8 cellular contexts compared by ENCODE assay signal in genomic region chr1:111570781-111571181, GRCh38. TPM values are rescaled to one million over a fixed set of nuclear protein-coding genes. Genes with fewer than 3 reads are reported as not detected.
A peak's percentile ranks its signal among the peaks of the same experiment; 100 is the strongest.
DNase-seq lines count a peak whose midpoint lies in the region; ATAC-seq and FAIRE-seq lines count a peak whose summit lies in the region.

No MANE protein-coding gene starts in this region.

- H3K27ac Mint-ChIP-seq in stimulated activated naive CD8-positive, alpha-beta T cell treated with anti-CD3 and anti-CD28 coated beads, Interleukin-15, Interleukin-2, amounts not matched to agents 100 ng/mL and 50 ng/mL, for 24 hours: peak overlapping the region; percentile 60

- peaks cover 13% of the 10 kb centered on the region for H3K4me1 Mint-ChIP-seq in activated T-cell treated with anti-CD3 and anti-CD28 coated beads, Interleukin-2, amount 50 U/mL, for 4 hours (ENCODE audit: low read depth)
- peaks cover 17% of the 10 kb centered on the region for H3K4me1 Mint-ChIP-seq in stimulated activated naive CD8-positive, alpha-beta T cell treated with anti-CD3 and anti-CD28 coated beads, Interleukin-15, Interleukin-2, amounts not matched to agents 100 ng/mL and 50 ng/mL, for 24 hours (ENCODE audit: low read depth)

- no peaks in the 10 kb centered on the region for H3K36me3 Mint-ChIP-seq in activated T-cell treated with anti-CD3 and anti-CD28 coated beads, Interleukin-2, amount 50 U/mL, for 4 hours (ENCODE audit: insufficient read depth)
- no peaks in the 10 kb centered on the region for H3K36me3 Mint-ChIP-seq in stimulated activated naive CD8-positive, alpha-beta T cell treated with anti-CD3 and anti-CD28 coated beads, Interleukin-15, Interleukin-2, amounts not matched to agents 100 ng/mL and 50 ng/mL, for 24 hours (ENCODE audit: low read depth)

- ATAC-seq in activated T-cell treated with anti-CD3 and anti-CD28 coated beads, Interleukin-2, amount 50 U/mL, for 4 hours: peak; percentile 80 to 81
- ATAC-seq in HG02763 (IDR thresholded peaks at IDR 0.05; ENCODE audit: unreplicated experiment): no peak

- no peak for FAIRE-seq in frontal cortex (lab: Jason Lieb, UNC)

- H3K4me3 Mint-ChIP-seq in activated T-cell treated with anti-CD3 and anti-CD28 coated beads, Interleukin-2, amount 50 U/mL, for 4 hours: no peak overlapping the region
- no peak overlapping the region for H3K4me3 Mint-ChIP-seq in stimulated activated naive CD8-positive, alpha-beta T cell treated with anti-CD3 and anti-CD28 coated beads, Interleukin-15, Interleukin-2, amounts not matched to agents 100 ng/mL and 50 ng/mL, for 24 hours

- DNase-seq in EL: peak; percentile 41
- DNase-seq in Kasumi-1 (lab: John Stamatoyannopoulos, UW): peak; percentile 26 to 38
- DNase-seq in activated T-cell treated with anti-CD3 and anti-CD28 coated beads, Interleukin-2, amount 50 U/mL, for 4 hours: peak; percentile 23
- DNase-seq in iris pigment epithelial cell (ENCODE audit: low read depth): peak; percentile 18
- no peak for DNase-seq in frontal cortex (ENCODE audit: low spot score in 2 of 2)
- no peak for DNase-seq in cerebellum (ENCODE audit: low spot score)

- no peaks in the 10 kb centered on the region for H3K27me3 Mint-ChIP-seq in activated T-cell treated with anti-CD3 and anti-CD28 coated beads, Interleukin-2, amount 50 U/mL, for 4 hours (ENCODE audit: low read depth)
- no peaks in the 10 kb centered on the region for H3K27me3 Mint-ChIP-seq in stimulated activated naive CD8-positive, alpha-beta T cell treated with anti-CD3 and anti-CD28 coated beads, Interleukin-15, Interleukin-2, amounts not matched to agents 100 ng/mL and 50 ng/mL, for 24 hours

- no peaks in the 10 kb centered on the region for H3K9me3 Mint-ChIP-seq in activated T-cell treated with anti-CD3 and anti-CD28 coated beads, Interleukin-2, amount 50 U/mL, for 4 hours
- H3K9me3 Mint-ChIP-seq in stimulated activated naive CD8-positive, alpha-beta T cell treated with anti-CD3 and anti-CD28 coated beads, Interleukin-15, Interleukin-2, amounts not matched to agents 100 ng/mL and 50 ng/mL, for 24 hours: no peaks in the 10 kb centered on the region

RNA-seq across cellular contexts. Expression of gene RAP1A, which starts 48.8 kb away (rescaled TPM):
- 100 to 1,000 TPM; 169 to 182 (median 171) TPM for total RNA-seq in activated T-cell treated with anti-CD3 and anti-CD28 coated beads, Interleukin-2, amount 50 U/mL, for 4 hours
- total RNA-seq in frontal cortex (35.1 TPM), cerebellum (22.6 TPM)

Comparison
In these comparisons a context has a peak if more than half of its experiments do, and no peak if none do; other contexts are left out.
1. DNase-seq: peak in EL (single experiment), Kasumi-1 (2 of 2), activated T-cell treated with anti-CD3 and anti-CD28 coated beads, Interleukin-2, amount 50 U/mL, for 4 hours (single experiment) and iris pigment epithelial cell (single experiment); none in frontal cortex (0 of 2) and cerebellum (single experiment).